16 cellular contexts compared by ENCODE assay signal in the genomic region with DNA sequence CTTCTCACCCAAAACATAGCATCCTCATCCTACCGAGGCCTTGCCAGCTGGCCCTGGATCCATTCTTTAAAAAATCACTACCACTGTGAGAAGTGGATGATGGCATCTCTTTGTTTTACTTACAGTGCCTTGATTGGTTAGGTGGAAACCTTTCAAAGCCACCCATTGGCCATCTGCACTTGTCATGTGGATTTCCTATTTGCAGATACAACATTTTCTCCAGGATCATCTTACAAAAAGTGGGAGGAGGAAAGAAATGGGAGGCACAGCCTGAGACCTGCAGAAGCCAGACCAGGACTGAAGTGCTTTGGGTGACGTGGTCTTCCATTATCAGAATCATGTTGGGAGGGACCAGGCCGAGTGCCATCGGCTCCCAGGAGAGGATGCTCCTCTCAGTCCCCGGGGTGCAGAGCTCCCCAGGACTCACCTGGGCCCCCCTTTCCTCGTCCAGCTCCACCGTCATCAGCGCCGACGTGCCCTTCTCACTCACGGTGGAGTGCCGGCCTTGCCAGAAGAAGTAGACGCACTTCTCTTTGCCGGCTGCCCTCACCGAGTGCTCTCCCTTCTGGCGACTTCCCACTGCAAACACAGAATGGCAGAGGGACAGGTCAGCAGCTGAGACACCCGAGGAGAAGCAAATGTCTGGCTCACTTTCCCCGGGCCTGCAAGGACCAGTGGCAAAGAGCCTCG.
DNase-seq lines count a peak whose midpoint lies in the region; FAIRE-seq and TF ChIP-seq lines count a peak whose summit lies in the region.
"Had no signal": no experiment of that assay in that cellular context is flagged by ENCODE, and none has a peak within 500 bp of the region (broad histone marks: within the 10 kb centered on the region; RNA-seq: fewer than 3 reads in every experiment).

No MANE protein-coding gene starts in this region.

- H3K36me3 ChIP-seq in ascending aorta = peaks cover 66 to 76% of the 10 kb centered on the region in 2 donors
- peaks cover 89% of the 10 kb centered on the region for H3K36me3 ChIP-seq in right atrium auricular region
- peaks cover 49 to 100% (median 64%) of the 10 kb centered on the region in 4 donors for H3K36me3 ChIP-seq in sigmoid colon
- peaks cover 4% of the 10 kb centered on the region for H3K36me3 ChIP-seq in colonic mucosa
- H3K36me3 ChIP-seq in mammary epithelial cell (ENCODE audit: insufficient read depth, low read length) = peaks cover 18% of the 10 kb centered on the region
- H3K36me3 ChIP-seq in MG63 = peaks cover 4% of the 10 kb centered on the region; the same call in 1 of the 2 replicates

- TF ChIP-seq CTCF in ascending aorta (IDR thresholded peaks at IDR 0.05) (no peak), right atrium auricular region (IDR thresholded peaks at IDR 0.05) (no peak), sigmoid colon (IDR thresholded peaks at IDR 0.05) (no peak), colonic mucosa (IDR thresholded peaks at IDR 0.05) (no peak), mammary epithelial cell (conservative IDR thresholded peaks at IDR 0.05 in 1 of 2, IDR thresholded peaks at IDR 0.05 in 1 of 2; ENCODE audit: extremely low read depth in 1 of 2, insufficient read depth in 1 of 2, low read depth in 1 of 2, low read length in 2 of 2) (no peak)

- H3K9ac ChIP-seq in colonic mucosa (ENCODE audit: low read depth in 2 of 2, low read length in 2 of 2) (no peak overlapping the region), mammary epithelial cell (ENCODE audit: insufficient read depth, low read length) (no peak overlapping the region)

- WGBS in sigmoid colon, 2 donors = 82 to 86% methylated on average over 19 of the region's 19 CpGs
- WGBS in mammary epithelial cell (ENCODE audit: low coverage, missing lambda C conversion rate) = 90% methylated on average over 17 of the region's 19 CpGs

- H4K20me1 ChIP-seq in mammary epithelial cell (ENCODE audit: insufficient read depth, low read length) = no peaks in the 10 kb centered on the region

- CTCF ChIA-PET in mammary epithelial cell (lab: Charles Lee; ENCODE audit: low non-redundant PET) = no interaction called here

- no peaks in the 10 kb centered on the region for H3K27me3 ChIP-seq in ascending aorta
- H3K27me3 ChIP-seq in right atrium auricular region = no peaks in the 10 kb centered on the region
- no peaks in the 10 kb centered on the region for H3K27me3 ChIP-seq in sigmoid colon
- no peaks in the 10 kb centered on the region for H3K27me3 ChIP-seq in colonic mucosa
- H3K27me3 ChIP-seq in mammary epithelial cell (ENCODE audit: insufficient read depth, low read length) = no peaks in the 10 kb centered on the region
- no peaks in the 10 kb centered on the region for H3K27me3 ChIP-seq in MG63

- TF ChIP-seq POLR2A in sigmoid colon (IDR thresholded peaks at IDR 0.05) = no peak

- dilution Hi-C loops in mammary epithelial cell (cut with HindIII; ENCODE audit: low sequenced_read_pairs) = no loop called here

- H3K9me3 ChIP-seq in ascending aorta (no peaks in the 10 kb centered on the region), right atrium auricular region (no peaks in the 10 kb centered on the region), sigmoid colon (no peaks in the 10 kb centered on the region), colonic mucosa (no peaks in the 10 kb centered on the region), mammary epithelial cell (replicated peaks; ENCODE audit: insufficient read depth, low read length) (no peaks in the 10 kb centered on the region), MG63 (no peaks in the 10 kb centered on the region)

- peak overlapping the region; percentile 54 to 63 for H3K27ac ChIP-seq in ascending aorta
- H3K27ac ChIP-seq in right atrium auricular region = peak overlapping the region; percentile 29 to 62
- peak overlapping the region; percentile 40 to 79 (median 70) for H3K27ac ChIP-seq in sigmoid colon
- no peak overlapping the region for H3K27ac ChIP-seq in colonic mucosa
- H3K27ac ChIP-seq in mammary epithelial cell (ENCODE audit: insufficient read depth, low read depth, low read length) = no peak overlapping the region
- H3K27ac ChIP-seq: PC-9 had no signal

- TF ChIP-seq EP300 in sigmoid colon (IDR thresholded peaks at IDR 0.05) = no peak

- BruUV-seq in mammary epithelial cell (replicated peaks; lab: Mats Ljungman, UMichigan) = no TSS peak

- H3K4me1 ChIP-seq in ascending aorta (peaks cover 0 to 43% of the 10 kb centered on the region in 2 donors), right atrium auricular region (peaks cover 0 to 51% of the 10 kb centered on the region in 2 donors), sigmoid colon (peaks cover 0 to 93% (median 71%) of the 10 kb centered on the region in 4 donors), colonic mucosa (no peaks in the 10 kb centered on the region), mammary epithelial cell (ENCODE audit: insufficient read depth, low read length) (peaks cover 32% of the 10 kb centered on the region)

- intact Hi-C loops in ascending aorta (cut with DNase I) = no loop called here
- intact Hi-C loops in sigmoid colon (cut with DNase I) = no loop called here
- intact Hi-C loops in colonic mucosa (cut with DNase I) = no loop called here
- intact Hi-C loops in mammary epithelial cell (cut with micrococcal nuclease) = no loop called here

- H3K79me2 ChIP-seq in mammary epithelial cell (ENCODE audit: insufficient read depth, low read length) = no peaks in the 10 kb centered on the region

- H3K4me2 ChIP-seq in mammary epithelial cell (ENCODE audit: insufficient read depth, low read depth, low read length) = no peak overlapping the region
- H3K4me2 ChIP-seq: PC-9 had no signal

- DNase-seq in NCI-H2107 (lab: John Stamatoyannopoulos, UW) = peak; percentile 46
- DNase-seq in ascending aorta (ENCODE audit: low spot score in 2 of 2) = peak in 1 of 2 donors; percentile 65
- no peak for DNase-seq in right atrium auricular region (ENCODE audit: low spot score)
- no peak for DNase-seq in sigmoid colon
- DNase-seq in colonic mucosa = no peak
- DNase-seq in mammary epithelial cell = no peak
- no peak for DNase-seq in MG63
- no peak for DNase-seq in frontal cortex (ENCODE audit: low spot score in 2 of 2)
- DNase-seq: activated CD4-positive, alpha-beta T cell treated with anti-CD3 and anti-CD28 coated beads, Interleukin-2, amount 50 U/mL, for 1 hour; activated naive CD4-positive, alpha-beta T cell treated with anti-CD3 and anti-CD28 coated beads, Interleukin-2, amount 50 U/mL, for 16 hours; glutamatergic neuron; NCI-H187; NCI-H526 treated with DMSO at 0.1 percent for 48 hours; PC-9; stimulated activated CD4-positive, alpha-beta T cell treated with anti-CD3 and anti-CD28 coated beads, Interleukin-4, amount 100 ng/mL, for 1 hour; substantia nigra had no signal

- no peak for FAIRE-seq in frontal cortex (lab: Jason Lieb, UNC)

- H3K4me3 ChIP-seq in ascending aorta (no peak overlapping the region), right atrium auricular region (no peak overlapping the region), sigmoid colon (no peak overlapping the region), colonic mucosa (no peak overlapping the region), mammary epithelial cell (replicated peaks in 1 of 3; ENCODE audit: insufficient read depth in 1 of 3, low read depth in 2 of 3, low read length in 3 of 3) (no peak overlapping the region), MG63 (no peak overlapping the region)
- H3K4me3 ChIP-seq: PC-9 had no signal

- no peak overlapping the region for H2AFZ ChIP-seq in mammary epithelial cell (ENCODE audit: low read depth, low read length)
- H2AFZ ChIP-seq: PC-9 had no signal

- in situ Hi-C loops in mammary epithelial cell (cut with MboI; ENCODE audit: low sequenced_read_pairs in 2 of 2) = no loop called here

Comparison
In these comparisons a context has a peak if more than half of its experiments do, and no peak if none do; other contexts are left out.
1. H3K27ac ChIP-seq: peak in ascending aorta (2 of 2), right atrium auricular region (2 of 2) and sigmoid colon (4 of 4); none in colonic mucosa (single experiment) and mammary epithelial cell (single experiment).